In genomic region chr14:58876613-58877012, GRCh38 we compare ENCODE assay signal across 17 cellular contexts.
DNase-seq lines count a peak whose midpoint lies in the region; ATAC-seq and TF ChIP-seq lines count a peak whose summit lies in the region.
"Had no signal": no experiment of that assay in that cellular context is flagged by ENCODE, and none has a peak within 500 bp of the region (broad histone marks: within the 10 kb centered on the region; RNA-seq: fewer than 3 reads in every experiment).

No MANE protein-coding gene starts in this region.

- no peaks in the 10 kb centered on the region for H3K4me1 ChIP-seq in testis
- H3K4me1 ChIP-seq: HAP-1, SJSA1 had no signal

- H3K27ac ChIP-seq in testis = no peak overlapping the region
- H3K27ac ChIP-seq: SJSA1 had no signal

- H3K36me3 ChIP-seq in testis (ENCODE audit: low read depth, missing control alignments) = no peaks in the 10 kb centered on the region
- H3K36me3 ChIP-seq: HAP-1, SJSA1 had no signal

- TF ChIP-seq POLR2A in erythroblast (IDR thresholded peaks at IDR 0.05; ENCODE audit: low read length) (no peak), testis (IDR thresholded peaks at IDR 0.05) (no peak)

- no peak overlapping the region for H3K4me3 ChIP-seq in testis
- H3K4me3 ChIP-seq: HAP-1, K562, SJSA1 had no signal

- no peaks in the 10 kb centered on the region for H3K9me3 ChIP-seq in testis
- H3K9me3 ChIP-seq: HAP-1, SJSA1 had no signal

- H3K27me3 ChIP-seq in testis = no peaks in the 10 kb centered on the region
- H3K27me3 ChIP-seq: SJSA1 had no signal

- peak; percentile 76 for DNase-seq in EH (ENCODE audit: low read depth)
- peak; percentile 26 for DNase-seq in LHCN-M2 (ENCODE audit: low read depth)
- peak; percentile 88 for DNase-seq in fibroblast of peridontal ligament (ENCODE audit: extremely low read depth)
- no peak for DNase-seq in sciatic nerve (ENCODE audit: low spot score)
- DNase-seq in erythroblast (lab: John Stamatoyannopoulos, UW) = no peak
- no peak for DNase-seq in NCI-H2081 treated with DMSO at 0.1 percent for 48 hours (lab: John Stamatoyannopoulos, UW)
- no peak for DNase-seq in testis
- DNase-seq: Calu3; CD4-positive, alpha-beta memory T cell; DMS53; NCI-H1436 treated with DMSO at 0.1 percent for 48 hours; NCI-H2081; NCI-H510A had no signal

- ATAC-seq in sciatic nerve = peak; percentile 65
- ATAC-seq in GM21737 (IDR thresholded peaks at IDR 0.05; ENCODE audit: unreplicated experiment) = no peak
- ATAC-seq: K562 had no signal

- no peak for TF ChIP-seq CTCF in testis (IDR thresholded peaks at IDR 0.05)

- intact Hi-C loops in sciatic nerve (cut with DNase I) (no loop called here), testis (cut with DNase I; ENCODE audit: low total_unique reads) (no loop called here)

Comparison
In these comparisons a context has a peak if more than half of its experiments do, and no peak if none do; other contexts are left out.
1. DNase-seq: peak in EH (single experiment), LHCN-M2 (single experiment) and fibroblast of peridontal ligament (single experiment); none in sciatic nerve (single experiment), erythroblast (0 of 2), NCI-H2081 treated with DMSO at 0.1 percent for 48 hours (single experiment) and testis (single experiment).